13 cellular contexts compared by ENCODE assay signal in genomic region chr12:104929926-104930325, GRCh38. TPM values are rescaled to one million over a fixed set of nuclear protein-coding genes. Genes with fewer than 3 reads are reported as not detected.
DNase-seq lines count a peak whose midpoint lies in the region; ATAC-seq and FAIRE-seq lines count a peak whose summit lies in the region.
"Had no signal": no experiment of that assay in that cellular context is flagged by ENCODE, and none has a peak within 500 bp of the region (broad histone marks: within the 10 kb centered on the region; RNA-seq: fewer than 3 reads in every experiment).

No MANE protein-coding gene starts in this region.

- H3K4me1 ChIP-seq in adipocyte (ENCODE audit: control insufficient read depth, insufficient read depth, low read length) = peaks cover 33% of the 10 kb centered on the region
- H3K4me1 ChIP-seq: BE2C had no signal

- H3K36me3 ChIP-seq in adipocyte (ENCODE audit: control insufficient read depth, insufficient read depth, low read length, severe bottlenecking) = peaks cover 6% of the 10 kb centered on the region
- H3K36me3 ChIP-seq: BE2C had no signal

- peak; percentile 21 for FAIRE-seq in GM18507 (lab: Jason Lieb, UNC)
- FAIRE-seq: islet of Langerhans had no signal

- ATAC-seq in HG03196 (IDR thresholded peaks at IDR 0.05; ENCODE audit: unreplicated experiment) (peak; percentile 15), HG03354 (IDR thresholded peaks at IDR 0.05; ENCODE audit: poor library complexity, severe bottlenecking, unreplicated experiment) (no peak)

- H3K9ac ChIP-seq in adipocyte (ENCODE audit: low read length) = no peak overlapping the region

- H3K27me3 ChIP-seq in adipocyte (replicated peaks; ENCODE audit: control insufficient read depth, insufficient read depth, low read length) = no peaks in the 10 kb centered on the region
- H3K27me3 ChIP-seq: BE2C had no signal

- DNase-seq in A172 (ENCODE audit: low spot score) (peak; percentile 23), GM18507 (ENCODE audit: extremely low spot score, insufficient read length, low read depth) (no peak), adipocyte (ENCODE audit: low read depth) (no peak), SKM-1 (lab: John Stamatoyannopoulos, UW; ENCODE audit: unreplicated experiment) (no peak), globus pallidus (ENCODE audit: low spot score) (no peak), head of caudate nucleus (no peak)
- DNase-seq: BE2C, NCI-H187, NCI-H774 had no signal

- no peaks in the 10 kb centered on the region for H3K9me3 ChIP-seq in adipocyte (ENCODE audit: control insufficient read depth, low read length)
- H3K9me3 ChIP-seq: BE2C had no signal

- intact Hi-C loops in head of caudate nucleus (cut with DNase I) = no loop called here

- H3K4me3 ChIP-seq in adipocyte (ENCODE audit: low read length) = peak overlapping the region; percentile 39
- H3K4me3 ChIP-seq: SK-N-MC had no signal

RNA-seq across cellular contexts. Expression of gene SLC41A2, which starts 28.2 kb away (rescaled TPM):
- 22.3 and 34.7 TPM in 2 replicates for total RNA-seq in A172 (2014; rRNA removed; shearing (Covaris generic))

RNA-seq across cellular contexts. Expression of gene NOPCHAP1, which starts 56.2 kb away (rescaled TPM):
- total RNA-seq in A172 (2014; rRNA removed; shearing (Covaris generic)) = 8.5 and 10.5 TPM in 2 replicates
